12 cellular contexts compared by ENCODE assay signal in genomic region chr3:189820365-189820720, GRCh38.
DNase-seq lines count a peak whose midpoint lies in the region; ATAC-seq and TF ChIP-seq lines count a peak whose summit lies in the region.
"Had no signal": no experiment of that assay in that cellular context is flagged by ENCODE, and none has a peak within 500 bp of the region (broad histone marks: within the 10 kb centered on the region; RNA-seq: fewer than 3 reads in every experiment).

No MANE protein-coding gene starts in this region.

- H2AFZ ChIP-seq in Loucy (ENCODE audit: low read length): 0 out of 2 replicates have a peak overlapping the region, but pooled peaks have one; percentile 14

- ATAC-seq in GM19043 (IDR thresholded peaks at IDR 0.05; ENCODE audit: low read depth, unreplicated experiment) (peak; percentile 88), HG02759 (IDR thresholded peaks at IDR 0.05; ENCODE audit: unreplicated experiment) (peak; percentile 76), foreskin keratinocyte (no peak)
- ATAC-seq: Right ventricle myocardium inferior had no signal

- H3K36me3 ChIP-seq in Loucy (ENCODE audit: insufficient read depth, low read length): no peaks in the 10 kb centered on the region

- H3K27me3 ChIP-seq in Loucy (ENCODE audit: insufficient read depth, low read length, poor library complexity, severe bottlenecking) (no peaks in the 10 kb centered on the region), foreskin keratinocyte (no peaks in the 10 kb centered on the region)

- H3K4me2 ChIP-seq in Loucy (ENCODE audit: low read depth, low read length, poor library complexity, severe bottlenecking): no peak overlapping the region

- peak overlapping the region; percentile 49 for H3K27ac ChIP-seq in foreskin keratinocyte

- peaks cover 17% of the 10 kb centered on the region for H3K4me1 ChIP-seq in Loucy (ENCODE audit: insufficient read depth, low read length, poor library complexity, severe bottlenecking)
- peaks cover 68% of the 10 kb centered on the region for H3K4me1 ChIP-seq in foreskin keratinocyte

- no peak overlapping the region for H3K4me3 ChIP-seq in Loucy (ENCODE audit: low read length, poor library complexity, severe bottlenecking)

- H4K20me1 ChIP-seq in Loucy (ENCODE audit: insufficient read depth, low read length, poor library complexity, severe bottlenecking): no peaks in the 10 kb centered on the region

- no peaks in the 10 kb centered on the region for H3F3A ChIP-seq in Loucy (ENCODE audit: low read depth)

- no peaks in the 10 kb centered on the region for H3K9me2 ChIP-seq in Loucy (replicated peaks; ENCODE audit: low read depth, low read length)

- no peak for DNase-seq in foreskin keratinocyte
- no peak for DNase-seq in activated naive CD4-positive, alpha-beta T cell treated with anti-CD3 and anti-CD28 coated beads, Interleukin-2, amount 50 U/mL, for 16 hours
- no peak for DNase-seq in activated CD4-positive, alpha-beta T cell treated with anti-CD3 and anti-CD28 coated beads, Interleukin-2, amount 50 U/mL, for 48 hours
- DNase-seq in activated effector memory CD4-positive, alpha-beta T cell treated with Interleukin-2 at 50 U/mL for 16 hours: no peak
- DNase-seq: activated gamma-delta T cell; central memory CD4-positive, alpha-beta T cell; stimulated activated CD4-positive, alpha-beta T cell treated with anti-CD3 and anti-CD28 coated beads, Interleukin-1b, Interleukin-23, amount 100 ng/mL, for 48 hours; stimulated activated naive CD4-positive, alpha-beta T cell treated with Interleukin-2 at 50 U/mL for 16 hours had no signal

- H3K9ac ChIP-seq in Loucy (ENCODE audit: low read depth, low read length, poor library complexity, severe bottlenecking): no peak overlapping the region

- H3K9me3 ChIP-seq in Loucy (ENCODE audit: insufficient read depth, low read depth, low read length): no peaks in the 10 kb centered on the region

- H3K79me2 ChIP-seq in Loucy (ENCODE audit: insufficient read depth, low read length): no peaks in the 10 kb centered on the region

- TF ChIP-seq CTCF in Loucy (conservative IDR thresholded peaks at IDR 0.05; ENCODE audit: low read length) (no peak), foreskin keratinocyte (conservative IDR thresholded peaks at IDR 0.05) (no peak)
